ENCODE assay signal across 1 cellular context in genomic region chr11:12725047-12725862, GRCh38.
TF ChIP-seq lines count a peak whose summit lies in the region.

No MANE protein-coding gene starts in this region.

TF ChIP-seq in A549, 52 proteins besides CTCF, POLR2A, EP300 and RAD21 (continued from another document):
- no peak for TF ChIP-seq HMGXB4 (CRISPR knock-in tag; IDR thresholded peaks at IDR 0.05; ENCODE audit: borderline replicate concordance)
- TF ChIP-seq CEBPB (IDR thresholded peaks at IDR 0.05): no peak
- no peak for TF ChIP-seq PHF8 (IDR thresholded peaks at IDR 0.05; ENCODE audit: borderline replicate concordance, low read depth)
- no peak for TF ChIP-seq JUN (IDR thresholded peaks at IDR 0.05)
- no peak for TF ChIP-seq CBX2 (IDR thresholded peaks at IDR 0.05; ENCODE audit: borderline replicate concordance, low read depth)
- no peak for TF ChIP-seq GATA3 (IDR thresholded peaks at IDR 0.05; ENCODE audit: borderline replicate concordance)
